In the genomic region with DNA sequence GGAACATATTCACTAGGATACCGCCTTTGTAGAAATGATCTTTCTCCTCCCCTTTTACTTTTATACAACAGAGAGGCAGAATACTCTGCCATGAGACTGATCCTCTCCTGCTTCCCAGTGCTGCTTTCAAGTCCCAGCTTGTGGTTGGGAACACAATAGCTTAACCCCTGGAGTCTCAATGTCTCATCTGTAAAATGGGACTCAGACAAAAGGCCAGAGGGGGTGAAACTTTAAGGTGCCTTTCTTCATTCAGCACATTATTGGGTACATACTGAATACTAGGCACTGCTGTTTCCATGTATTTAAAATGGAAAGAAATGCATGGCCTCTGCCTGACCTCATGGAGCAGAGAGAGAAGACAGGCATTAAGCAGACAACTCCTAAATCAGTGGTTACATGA, we compare ENCODE assay signal across 16 cellular contexts. TPM values are rescaled to one million over a fixed set of nuclear protein-coding genes. Genes with fewer than 3 reads are reported as not detected.
DNase-seq lines count a peak whose midpoint lies in the region; ATAC-seq and TF ChIP-seq lines count a peak whose summit lies in the region.
"Had no signal": no experiment of that assay in that cellular context is flagged by ENCODE, and none has a peak within 500 bp of the region (broad histone marks: within the 10 kb centered on the region; RNA-seq: fewer than 3 reads in every experiment).

No MANE protein-coding gene starts in this region.

- intact Hi-C loops in esophagus muscularis mucosa (cut with DNase I) = no loop called here
- intact Hi-C loops in psoas muscle (cut with DNase I) = no loop called here
- intact Hi-C loops in mucosa of descending colon (cut with DNase I, micrococcal nuclease) = no loop called here

- TF ChIP-seq CTCF in RWPE2 (IDR thresholded peaks at IDR 0.05; ENCODE audit: poor library complexity, severe bottlenecking) (no peak), esophagus muscularis mucosa (IDR thresholded peaks at IDR 0.05) (no peak), psoas muscle (IDR thresholded peaks at IDR 0.05) (no peak), mucosa of descending colon (IDR thresholded peaks at IDR 0.05) (no peak)

- DNase-seq in RWPE2 (ENCODE audit: low spot score) (no peak), esophagus muscularis mucosa (ENCODE audit: extremely low spot score) (peak; percentile 75), psoas muscle (no peak), mucosa of descending colon (no peak), SW 1271 (lab: John Stamatoyannopoulos, UW) (no peak)
- DNase-seq in stimulated activated CD4-positive, alpha-beta T cell treated with anti-CD3 and anti-CD28 coated beads, Interleukin-15, amount 100 ng/mL, for 24 hours = no peak
- DNase-seq: activated CD4-positive, alpha-beta T cell treated with anti-CD3 and anti-CD28 coated beads for 36 hours; adrenal gland; CD4-positive, alpha-beta memory T cell; dermis blood vessel endothelial cell; KBM-7; NCI-H446 treated with DMSO at 0.1 percent for 48 hours; T-helper 1 cell had no signal

- ATAC-seq in RWPE2 (ENCODE audit: low read depth) = 0 out of 3 replicates have a peak, but pooled peaks have one; percentile 9
- no peak for ATAC-seq in psoas muscle
- no peak for ATAC-seq in mucosa of descending colon
- ATAC-seq in HG03432 (IDR thresholded peaks at IDR 0.05; ENCODE audit: unreplicated experiment) = no peak
- ATAC-seq: activated CD4-positive, alpha-beta T cell treated with anti-CD3 and anti-CD28 coated beads for 36 hours had no signal

- H3K27me3 ChIP-seq in RWPE2 (ENCODE audit: insufficient read depth, poor library complexity, severe bottlenecking) (no peaks in the 10 kb centered on the region), esophagus muscularis mucosa (no peaks in the 10 kb centered on the region), psoas muscle (ENCODE audit: insufficient read depth in 3 of 3, low read length in 2 of 3) (no peaks in the 10 kb centered on the region)
- H3K27me3 ChIP-seq: adrenal gland had no signal

- no peak for TF ChIP-seq POLR2A in esophagus muscularis mucosa (IDR thresholded peaks at IDR 0.05; ENCODE audit: low read depth)

- H3K9me3 ChIP-seq in RWPE2 (ENCODE audit: severe bottlenecking) = no peaks in the 10 kb centered on the region
- no peaks in the 10 kb centered on the region for H3K9me3 ChIP-seq in esophagus muscularis mucosa
- no peaks in the 10 kb centered on the region for H3K9me3 ChIP-seq in psoas muscle
- no peaks in the 10 kb centered on the region for H3K9me3 ChIP-seq in mucosa of descending colon
- H3K9me3 ChIP-seq: adrenal gland had no signal

- no peak for TF ChIP-seq EP300 in esophagus muscularis mucosa (IDR thresholded peaks at IDR 0.05)

- H3K4me1 ChIP-seq in RWPE2 (ENCODE audit: insufficient read depth, poor library complexity, severe bottlenecking) (peaks cover 50% of the 10 kb centered on the region), esophagus muscularis mucosa (peaks cover 70 to 79% (median 78%) of the 10 kb centered on the region in 4 donors), psoas muscle (peaks cover 59% of the 10 kb centered on the region), mucosa of descending colon (ENCODE audit: low read depth) (peaks cover 11% of the 10 kb centered on the region)

- 84% methylated on average over 1 of the region's 1 CpG for WGBS in esophagus muscularis mucosa
- whole genome bisulfite sequencing in psoas muscle, 3 donors = 91 to 93% (median 92%) methylated on average over 1 of the region's 1 CpG

- peak overlapping the region; percentile 38 for H3K27ac ChIP-seq in RWPE2 (ENCODE audit: poor library complexity, severe bottlenecking)
- no peak overlapping the region for H3K27ac ChIP-seq in esophagus muscularis mucosa (replicated peaks in 1 of 4)
- peak overlapping the region; percentile 30 for H3K27ac ChIP-seq in psoas muscle
- H3K27ac ChIP-seq: adrenal gland, parathyroid adenoma had no signal

- peaks cover 6% of the 10 kb centered on the region; the same call in 1 of the 2 replicates for H3K36me3 ChIP-seq in RWPE2 (ENCODE audit: low read depth)
- no peaks in the 10 kb centered on the region for H3K36me3 ChIP-seq in esophagus muscularis mucosa
- no peaks in the 10 kb centered on the region for H3K36me3 ChIP-seq in psoas muscle (ENCODE audit: insufficient read depth in 1 of 2, low read depth in 1 of 2)
- H3K36me3 ChIP-seq in mucosa of descending colon (ENCODE audit: low read depth) = no peaks in the 10 kb centered on the region
- H3K36me3 ChIP-seq: adrenal gland had no signal

- H3K4me3 ChIP-seq in GM08714 (ENCODE audit: low read length) (peak overlapping the region; percentile 26; the same call in 1 of the 2 replicates), RWPE2 (ENCODE audit: severe bottlenecking) (no peak overlapping the region), esophagus muscularis mucosa (no peak overlapping the region), psoas muscle (no peak overlapping the region), mucosa of descending colon (no peak overlapping the region)
- H3K4me3 ChIP-seq: adrenal gland had no signal

RNA-seq across cellular contexts. Expression of gene MAP4K4, which starts 53.8 kb away (rescaled TPM):
- total RNA-seq in esophagus muscularis mucosa = 10 to 100 TPM; 37.8 to 59.0 (median 51.7) TPM
- total RNA-seq in psoas muscle = 10 to 100 TPM; 45.5 to 89.5 (median 80.7) TPM
- 10 to 100 TPM; 20.1 to 99.9 (median 54.0) TPM for polyA plus RNA-seq in psoas muscle
- total RNA-seq in mucosa of descending colon = 10 to 100 TPM; 26.4 to 54.6 (median 34.2) TPM

Comparison
In these comparisons a context has a peak if more than half of its experiments do, and no peak if none do; other contexts are left out.
1. H3K27ac ChIP-seq: peak in RWPE2 (single experiment) and psoas muscle (single experiment); none in esophagus muscularis mucosa (0 of 4).